ENCODE assay signal across 13 cellular contexts in the genomic region with DNA sequence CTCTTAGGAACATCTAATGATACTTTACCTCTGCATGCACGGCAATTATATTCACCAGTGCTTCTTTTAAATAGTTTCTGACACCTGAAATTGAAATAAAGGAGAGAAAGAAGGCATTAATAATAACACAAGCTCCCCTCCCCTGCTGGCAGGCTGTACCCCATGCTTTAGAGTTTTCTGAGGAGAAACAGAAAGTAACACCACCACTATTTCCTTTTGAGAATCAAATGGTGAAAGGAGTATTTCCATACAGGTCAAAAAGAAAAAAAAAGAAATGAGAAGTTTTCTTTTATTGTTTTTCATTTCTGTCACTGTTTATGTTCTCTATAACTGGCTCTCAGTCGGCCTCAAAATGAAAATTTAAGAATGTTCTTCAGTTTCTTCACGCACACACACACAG.
DNase-seq lines count a peak whose midpoint lies in the region; ATAC-seq and TF ChIP-seq lines count a peak whose summit lies in the region.
"Had no signal": no experiment of that assay in that cellular context is flagged by ENCODE, and none has a peak within 500 bp of the region (broad histone marks: within the 10 kb centered on the region; RNA-seq: fewer than 3 reads in every experiment).

No MANE protein-coding gene starts in this region.

- peaks cover 25% of the 10 kb centered on the region for H3K36me3 Mint-ChIP-seq in T-helper 1 cell treated with Interleukin-12 subunit alpha and Interleukin-12 subunit beta and Interleukin-4 antibody, amounts not matched to agents 30 μg/mL and 1 μg/mL, for 36 hours (ENCODE audit: low read depth)

- POLR2A ChIA-PET in GM10248 (lab: Yijun Ruan, JAX), result no interaction called here

- CTCF ChIA-PET in GM10248 (lab: Yijun Ruan, JAX), result interaction anchor here (0.9 to 1.3 kb wide), 2 partner anchors 15 to 310 kb away, joined by 3 to 4 read pairs; no protein-coding TSS in a partner anchor

- H3K27ac Mint-ChIP-seq in T-helper 1 cell treated with Interleukin-12 subunit alpha and Interleukin-12 subunit beta and Interleukin-4 antibody, amounts not matched to agents 30 μg/mL and 1 μg/mL, for 36 hours, result peak overlapping the region; percentile 90
- H3K27ac Mint-ChIP-seq: progenitor cell of endocrine pancreas had no signal

- no peaks in the 10 kb centered on the region for H3K9me3 Mint-ChIP-seq in T-helper 1 cell treated with Interleukin-12 subunit alpha and Interleukin-12 subunit beta and Interleukin-4 antibody, amounts not matched to agents 30 μg/mL and 1 μg/mL, for 36 hours

- no peak for TF ChIP-seq CTCF in GM10248 (IDR thresholded peaks at IDR 0.05; ENCODE audit: control extremely low read depth, extremely low read depth, low read depth, missing control alignments)

- peak; percentile 42 for DNase-seq in GM10248 (ENCODE audit: extremely low spot score)
- DNase-seq in germinal center (ENCODE audit: low spot score), result peak; percentile 18
- DNase-seq in effector CD4-positive, alpha-beta T cell, result no peak
- no peak for DNase-seq in SIG-M5 (lab: John Stamatoyannopoulos, UW)
- DNase-seq in HUDEP-2 (lab: John Stamatoyannopoulos, UW; ENCODE audit: unreplicated experiment in 76 of 76), result no peak
- DNase-seq: esophagus squamous epithelium, mesendoderm, NCI-H345, substantia nigra, T-helper 9 cell had no signal

- peak; percentile 38 for ATAC-seq in GM18520 (IDR thresholded peaks at IDR 0.05; ENCODE audit: unreplicated experiment)

- peaks cover 63% of the 10 kb centered on the region for H3K4me1 Mint-ChIP-seq in T-helper 1 cell treated with Interleukin-12 subunit alpha and Interleukin-12 subunit beta and Interleukin-4 antibody, amounts not matched to agents 30 μg/mL and 1 μg/mL, for 36 hours (ENCODE audit: low read depth)

- H3K4me3 Mint-ChIP-seq in T-helper 1 cell treated with Interleukin-12 subunit alpha and Interleukin-12 subunit beta and Interleukin-4 antibody, amounts not matched to agents 30 μg/mL and 1 μg/mL, for 36 hours, result peak overlapping the region; percentile 77

- no peaks in the 10 kb centered on the region for H3K27me3 Mint-ChIP-seq in T-helper 1 cell treated with Interleukin-12 subunit alpha and Interleukin-12 subunit beta and Interleukin-4 antibody, amounts not matched to agents 30 μg/mL and 1 μg/mL, for 36 hours (ENCODE audit: low read depth)
- H3K27me3 Mint-ChIP-seq: progenitor cell of endocrine pancreas had no signal

Comparison
In these comparisons a context has a peak if more than half of its experiments do, and no peak if none do; other contexts are left out.
1. DNase-seq: peak in GM10248 (single experiment) and germinal center (single experiment); none in effector CD4-positive, alpha-beta T cell (single experiment), SIG-M5 (single experiment) and HUDEP-2 (0 of 76).